Comparison of ENCODE assay signal across 11 cellular contexts in genomic region chr16:28537076-28537475, GRCh38. TPM values are rescaled to one million over a fixed set of nuclear protein-coding genes. Genes with fewer than 3 reads are reported as not detected.
DNase-seq lines count a peak whose midpoint lies in the region; ATAC-seq and TF ChIP-seq lines count a peak whose summit lies in the region.
"Had no signal": no experiment of that assay in that cellular context is flagged by ENCODE, and none has a peak within 500 bp of the region (broad histone marks: within the 10 kb centered on the region; RNA-seq: fewer than 3 reads in every experiment).

No MANE protein-coding gene starts in this region.

- H3K36me3 ChIP-seq in Caco-2 (ENCODE audit: control insufficient read depth, insufficient read depth, low read length) (no peaks in the 10 kb centered on the region), skeletal muscle satellite cell (ENCODE audit: insufficient read depth, low read length) (peaks cover 2% of the 10 kb centered on the region)
- H3K36me3 ChIP-seq: neutrophil had no signal

- H3K4me3 Mint-ChIP-seq in Caco-2 (ENCODE audit: unreplicated experiment) = no peak overlapping the region
- H3K4me3 Mint-ChIP-seq in natural killer cell = no peak overlapping the region
- H3K4me3 Mint-ChIP-seq: activated B cell treated with CpG ODN at 0.5 μM for 24 hours had no signal

- no peak overlapping the region for H3K9ac ChIP-seq in skeletal muscle satellite cell (ENCODE audit: low read depth, low read length)

- H3K4me3 ChIP-seq in Caco-2 (ENCODE audit: low read depth, low read length) (no peak overlapping the region), fibroblast of villous mesenchyme (ENCODE audit: low read depth, low read length) (peak overlapping the region; percentile 78), skeletal muscle satellite cell (ENCODE audit: low read length) (peak overlapping the region; percentile 75)

- ATAC-seq in natural killer cell = no peak
- ATAC-seq in GM18909 (IDR thresholded peaks at IDR 0.05; ENCODE audit: poor library complexity, unreplicated experiment) = no peak

- BruUV-seq in Caco-2 (replicated peaks; lab: Mats Ljungman, UMichigan) = TSS peak; percentile 73

- H3K9me3 ChIP-seq in Caco-2 = no peaks in the 10 kb centered on the region
- H3K9me3 ChIP-seq in skeletal muscle satellite cell (replicated peaks; ENCODE audit: low read length) = no peaks in the 10 kb centered on the region
- H3K9me3 ChIP-seq: neutrophil had no signal

- peak overlapping the region; percentile 91 for H3K4me2 ChIP-seq in skeletal muscle satellite cell (ENCODE audit: low read length)

- intact Hi-C loops in Caco-2 (cut with micrococcal nuclease; ENCODE audit: unreplicated experiment) = no loop called here
- intact Hi-C loops in natural killer cell (cut with micrococcal nuclease) = no loop called here

- CTCF ChIA-PET in Caco-2 (lab: Charles Lee) (no interaction called here), RWPE1 (lab: Yijun Ruan, JAX) (no interaction called here)

- H3K27me3 ChIP-seq in Caco-2 (replicated peaks; ENCODE audit: control insufficient read depth, insufficient read depth, low read length) (no peaks in the 10 kb centered on the region), skeletal muscle satellite cell (ENCODE audit: control insufficient read depth, insufficient read depth, low read length) (no peaks in the 10 kb centered on the region)
- H3K27me3 ChIP-seq: neutrophil had no signal

- H3K4me1 ChIP-seq in Caco-2 (peaks cover 19% of the 10 kb centered on the region), skeletal muscle satellite cell (ENCODE audit: control insufficient read depth, insufficient read depth, low read length) (peaks cover 29% of the 10 kb centered on the region)

- H3K27ac ChIP-seq in RWPE1 = peak overlapping the region; percentile 94
- H3K27ac ChIP-seq: neutrophil had no signal

- H3K27me3 Mint-ChIP-seq in Caco-2 (ENCODE audit: insufficient read depth, unreplicated experiment) (no peaks in the 10 kb centered on the region), natural killer cell (ENCODE audit: low read depth in 2 of 2) (no peaks in the 10 kb centered on the region)

- H3K36me3 Mint-ChIP-seq in Caco-2 (ENCODE audit: insufficient read depth, unreplicated experiment) (peaks cover 6% of the 10 kb centered on the region), natural killer cell (no peaks in the 10 kb centered on the region)

- H3K27ac Mint-ChIP-seq in Caco-2 (ENCODE audit: unreplicated experiment) (no peak overlapping the region), natural killer cell (no peak overlapping the region)
- H3K27ac Mint-ChIP-seq: activated B cell treated with CpG ODN at 0.5 μM for 24 hours had no signal

- H3K4me1 Mint-ChIP-seq in Caco-2 (ENCODE audit: low read depth, unreplicated experiment) = peaks cover 17% of the 10 kb centered on the region
- H3K4me1 Mint-ChIP-seq in natural killer cell = peaks cover 17% of the 10 kb centered on the region in 2 donors
- H3K4me1 Mint-ChIP-seq: activated B cell treated with CpG ODN at 0.5 μM for 24 hours had no signal

- POLR2A ChIA-PET in Caco-2 (lab: Charles Lee) (no interaction called here), RWPE1 (lab: Yijun Ruan, JAX; ENCODE audit: low non-redundant PET) (no interaction called here)

- H3K9me3 Mint-ChIP-seq in Caco-2 (ENCODE audit: unreplicated experiment) (peaks cover 6% of the 10 kb centered on the region), natural killer cell (no peaks in the 10 kb centered on the region)
- H3K9me3 Mint-ChIP-seq: activated B cell treated with CpG ODN at 0.5 μM for 24 hours had no signal

- no peak for DNase-seq in Caco-2
- DNase-seq in RWPE1 (ENCODE audit: low spot score) = peak; percentile 59
- DNase-seq in fibroblast of villous mesenchyme (ENCODE audit: low read depth) = no peak
- no peak for DNase-seq in natural killer cell
- DNase-seq in NOMO-1 treated with dmso at 0.1 percent for 144 hours (lab: John Stamatoyannopoulos, UW; ENCODE audit: unreplicated experiment) = no peak
- DNase-seq in putamen (ENCODE audit: low spot score) = no peak
- DNase-seq: activated B cell treated with CpG ODN at 0.5 μM for 24 hours; activated naive CD4-positive, alpha-beta T cell treated with anti-CD3 and anti-CD28 coated beads, Interleukin-2, amount 50 U/mL, for 16 hours had no signal

- no peak for TF ChIP-seq CTCF in Caco-2 (IDR thresholded peaks at IDR 0.05; ENCODE audit: insufficient read depth in 1 of 2, low read depth in 1 of 2, low read length in 1 of 2, severe bottlenecking in 1 of 2, unreplicated experiment in 1 of 2)
- TF ChIP-seq CTCF in RWPE1 (conservative IDR thresholded peaks at IDR 0.05; ENCODE audit: low read depth) = no peak
- no peak for TF ChIP-seq CTCF in fibroblast of villous mesenchyme (IDR thresholded peaks at IDR 0.05; ENCODE audit: insufficient read depth, low read depth, low read length)
- TF ChIP-seq CTCF in natural killer cell (IDR thresholded peaks at IDR 0.05) = no peak

RNA-seq across cellular contexts. Expression of gene NUPR1, which starts 1.7 kb away (rescaled TPM):
- 8.8 and 16.6 TPM in 2 replicates for total RNA-seq in Caco-2 (2022)
- total RNA-seq in fibroblast of villous mesenchyme = 8.2 and 27.7 TPM in 2 replicates
- total RNA-seq in skeletal muscle satellite cell (2012; rRNA removed) = 5.2 and 14.4 TPM in 2 replicates
- total RNA-seq in natural killer cell = not detected
- total RNA-seq: activated B cell treated with CpG ODN at 0.5 μM for 24 hours had no signal

RNA-seq across cellular contexts. Expression of gene SGF29, which starts 16.6 kb away (rescaled TPM):
- total RNA-seq in Caco-2 (2022) (29.8 and 31.1 TPM in 2 replicates), fibroblast of villous mesenchyme (10.0 and 11.2 TPM in 2 replicates), natural killer cell (10 to 100 TPM; 31.6 to 45.1 (median 43.1) TPM)
- 7.2 and 7.4 TPM in 2 replicates for total RNA-seq in skeletal muscle satellite cell (2012; rRNA removed)

RNA-seq across cellular contexts. Expression of gene IL27, which starts 30.4 kb away (rescaled TPM):
- total RNA-seq in Caco-2 (2022) (0.53 and 0.66 TPM in 2 replicates), fibroblast of villous mesenchyme (not detected in 2 replicates), natural killer cell (not detected)
- not detected in 2 replicates for total RNA-seq in skeletal muscle satellite cell (2012; rRNA removed)
- total RNA-seq: activated B cell treated with CpG ODN at 0.5 μM for 24 hours had no signal

RNA-seq across cellular contexts. Expression of gene APOBR, which starts 42.6 kb away (rescaled TPM):
- 0.61 and 0.63 TPM in 2 replicates for total RNA-seq in Caco-2 (2022)
- total RNA-seq in fibroblast of villous mesenchyme = not detected in 2 replicates
- total RNA-seq in skeletal muscle satellite cell (2012; rRNA removed) = under 0.01 TPM in 1 of 2 replicates, not detected in the other
- total RNA-seq in natural killer cell = 10 to 100 TPM; 64.9 to 84.8 (median 83.0) TPM

RNA-seq across cellular contexts. Expression of gene CLN3, which starts 45.2 kb away (rescaled TPM):
- total RNA-seq in Caco-2 (2022) = 41.0 and 42.2 TPM in 2 replicates
- 17.1 and 19.0 TPM in 2 replicates for total RNA-seq in fibroblast of villous mesenchyme
- total RNA-seq in skeletal muscle satellite cell (2012; rRNA removed) = 7.4 and 12.2 TPM in 2 replicates
- total RNA-seq in natural killer cell = 10 to 100 TPM; 71.1 to 85.3 (median 84.7) TPM
